Comparison of ENCODE assay signal across 9 cellular contexts in the genomic region with DNA sequence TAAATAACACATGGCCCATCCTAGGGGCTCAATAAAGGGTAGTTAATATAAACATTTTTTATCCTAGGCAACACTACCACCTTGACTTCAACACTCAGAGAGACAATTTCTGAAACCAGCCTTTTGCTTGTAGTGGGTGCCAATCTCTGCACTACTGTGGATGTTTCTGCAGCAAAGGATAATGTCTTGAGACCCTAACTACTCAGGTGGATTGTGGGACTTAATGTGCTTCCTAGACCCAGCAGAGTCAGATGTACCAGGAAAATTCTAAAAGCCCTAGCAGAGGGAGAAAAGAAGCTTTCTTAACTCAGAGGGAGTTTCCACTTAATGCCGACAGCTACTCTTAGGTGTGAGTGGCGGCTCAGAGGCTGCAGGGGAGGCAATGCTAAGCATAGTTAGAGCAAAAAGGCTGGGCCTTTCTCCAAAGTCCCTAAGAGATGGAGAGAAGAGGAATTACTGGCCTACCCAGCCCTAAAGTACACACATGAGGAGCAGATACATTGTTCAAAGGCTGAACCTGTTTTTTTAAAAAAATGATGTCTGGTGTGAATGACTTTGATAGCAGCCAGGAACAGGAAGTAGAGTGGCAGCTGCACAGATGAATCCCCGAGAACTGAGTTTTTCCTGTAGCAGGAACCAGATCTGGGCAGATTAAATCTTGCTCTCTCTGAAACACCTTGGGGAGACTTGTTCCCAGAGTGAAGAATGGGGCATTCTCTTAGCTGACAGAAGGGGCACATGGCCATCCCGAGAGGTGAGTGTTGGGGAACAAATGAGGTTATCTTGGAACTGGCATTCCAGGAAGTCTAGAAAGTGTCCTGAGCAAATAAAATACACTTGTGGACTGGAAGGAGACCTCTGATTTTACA. TPM values are rescaled to one million over a fixed set of nuclear protein-coding genes. Genes with fewer than 3 reads are reported as not detected.
DNase-seq lines count a peak whose midpoint lies in the region; ATAC-seq lines count a peak whose summit lies in the region.
"Had no signal": no experiment of that assay in that cellular context is flagged by ENCODE, and none has a peak within 500 bp of the region (broad histone marks: within the 10 kb centered on the region; RNA-seq: fewer than 3 reads in every experiment).

No MANE protein-coding gene starts in this region.

- H3K4me3 ChIP-seq in Karpas-422 (ENCODE audit: low read length), result peak overlapping the region; percentile 36

- peaks cover 7% of the 10 kb centered on the region for H3K4me1 ChIP-seq in Karpas-422 (ENCODE audit: low read length)

- H3K36me3 ChIP-seq in Karpas-422 (ENCODE audit: insufficient read depth, low read length), result no peaks in the 10 kb centered on the region

- H3K9me3 Mint-ChIP-seq in natural killer cell treated with Interleukin-12 subunit alpha and Interleukin-12 subunit beta and Interleukin-15 and Interleukin-18, amount 100 ng/mL, for 72 hours, result no peaks in the 10 kb centered on the region

- H3K4me1 Mint-ChIP-seq in natural killer cell treated with Interleukin-12 subunit alpha and Interleukin-12 subunit beta and Interleukin-15 and Interleukin-18, amount 100 ng/mL, for 72 hours (ENCODE audit: low read depth in 2 of 2), result peaks cover 12 to 21% of the 10 kb centered on the region in 2 donors

- peak; percentile 16 for DNase-seq in Daoy (ENCODE audit: low read depth)
- no peak for DNase-seq in Karpas-422
- peak; percentile 10 for DNase-seq in astrocyte of the hippocampus (ENCODE audit: low read depth, low spot score)
- no peak for DNase-seq in natural killer cell treated with Interleukin-12 subunit alpha and Interleukin-12 subunit beta and Interleukin-15 and Interleukin-18, amount 100 ng/mL, for 72 hours (ENCODE audit: low spot score)
- DNase-seq in NCI-H2196 treated with DMSO at 0.1 percent for 48 hours (lab: John Stamatoyannopoulos, UW; ENCODE audit: unreplicated experiment), result no peak
- DNase-seq in SIG-M5 (lab: John Stamatoyannopoulos, UW), result no peak
- DNase-seq in activated gamma-delta T cell (lab: John Stamatoyannopoulos, UW), result no peak
- DNase-seq in NCI-H146 (lab: John Stamatoyannopoulos, UW), result no peak
- DNase-seq: NCI-H1694 treated with DMSO at 0.1 percent for 48 hours had no signal

- no peaks in the 10 kb centered on the region for H3K79me2 ChIP-seq in Karpas-422 (ENCODE audit: low read length)

- no peak overlapping the region for H3K27ac ChIP-seq in Karpas-422 (ENCODE audit: low read length)

- no peaks in the 10 kb centered on the region for H4K20me1 ChIP-seq in Karpas-422 (ENCODE audit: insufficient read depth, low read depth, low read length)

- no peaks in the 10 kb centered on the region for H3K9me3 ChIP-seq in Karpas-422 (ENCODE audit: low read length)

- H3K27ac Mint-ChIP-seq in natural killer cell treated with Interleukin-12 subunit alpha and Interleukin-12 subunit beta and Interleukin-15 and Interleukin-18, amount 100 ng/mL, for 72 hours, result peak overlapping the region; percentile 46 to 67

- H3K27me3 Mint-ChIP-seq in natural killer cell treated with Interleukin-12 subunit alpha and Interleukin-12 subunit beta and Interleukin-15 and Interleukin-18, amount 100 ng/mL, for 72 hours, result peaks cover 9 to 15% of the 10 kb centered on the region in 2 donors

- H3K9me2 ChIP-seq in Karpas-422 (replicated peaks; ENCODE audit: insufficient read depth, low read length), result no peaks in the 10 kb centered on the region

- peak overlapping the region; percentile 36; the same call in 1 of the 2 replicates for H3K9ac ChIP-seq in Karpas-422 (ENCODE audit: low read length)

- peak overlapping the region; percentile 43 for H3K4me2 ChIP-seq in Karpas-422 (ENCODE audit: low read depth, low read length, poor library complexity, severe bottlenecking)

- 0 out of 2 replicates have a peak, but pooled peaks cover under 1% of the 10 kb centered on the region for H3K27me3 ChIP-seq in Karpas-422 (ENCODE audit: low read length)

- ATAC-seq in natural killer cell treated with Interleukin-12 subunit alpha and Interleukin-12 subunit beta and Interleukin-15 and Interleukin-18, amount 100 ng/mL, for 72 hours, result peak in 1 of 2 donors; percentile 45

- H3K4me3 Mint-ChIP-seq in natural killer cell treated with Interleukin-12 subunit alpha and Interleukin-12 subunit beta and Interleukin-15 and Interleukin-18, amount 100 ng/mL, for 72 hours, result peak overlapping the region; percentile 25

- H3K36me3 Mint-ChIP-seq in natural killer cell treated with Interleukin-12 subunit alpha and Interleukin-12 subunit beta and Interleukin-15 and Interleukin-18, amount 100 ng/mL, for 72 hours, result no peaks in the 10 kb centered on the region

- peak overlapping the region; percentile 92 for H2AFZ ChIP-seq in Karpas-422 (ENCODE audit: low read length)

RNA-seq across cellular contexts. Expression of gene ABCD3, which starts 33.5 kb away (rescaled TPM):
- 92.3 and 121 TPM in 2 replicates for total RNA-seq in Daoy (2014; rRNA removed; shearing (Covaris generic))
- total RNA-seq in Karpas-422 (2014; rRNA removed; shearing (Covaris generic); ENCODE audit: low replicate concordance), result 13.1 and 19.5 TPM in 2 replicates
- 10 to 100 TPM; 31.0 to 35.3 TPM for total RNA-seq in natural killer cell treated with Interleukin-12 subunit alpha and Interleukin-12 subunit beta and Interleukin-15 and Interleukin-18, amount 100 ng/mL, for 72 hours

Comparison
In these comparisons a context has a peak if more than half of its experiments do, and no peak if none do; other contexts are left out.
1. DNase-seq: peak in Daoy (single experiment) and astrocyte of the hippocampus (single experiment); none in Karpas-422 (single experiment), natural killer cell treated with Interleukin-12 subunit alpha and Interleukin-12 subunit beta and Interleukin-15 and Interleukin-18, amount 100 ng/mL, for 72 hours (single experiment), NCI-H2196 treated with DMSO at 0.1 percent for 48 hours (single experiment), SIG-M5 (single experiment), activated gamma-delta T cell (single experiment) and NCI-H146 (single experiment).